8 cellular contexts compared by ENCODE assay signal in the genomic region with DNA sequence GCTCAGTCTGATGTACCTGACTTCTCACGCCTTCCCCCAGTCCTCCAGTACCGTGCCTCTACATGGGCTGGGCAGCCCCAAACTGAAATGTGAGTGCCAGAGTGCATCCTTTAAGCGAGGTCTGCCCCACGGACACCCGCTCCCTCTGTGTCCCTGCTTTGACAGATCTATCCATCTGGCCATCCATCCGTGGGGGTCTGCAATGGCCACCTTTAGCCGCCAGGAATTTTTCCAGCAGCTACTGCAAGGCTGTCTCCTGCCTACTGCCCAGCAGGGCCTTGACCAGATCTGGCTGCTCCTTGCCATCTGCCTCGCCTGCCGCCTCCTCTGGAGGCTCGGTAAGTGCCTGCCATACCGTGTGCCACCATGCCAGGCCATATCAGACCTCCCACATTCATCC. TPM values are rescaled to one million over a fixed set of nuclear protein-coding genes. Genes with fewer than 3 reads are reported as not detected.
DNase-seq lines count a peak whose midpoint lies in the region; ATAC-seq, FAIRE-seq and TF ChIP-seq lines count a peak whose summit lies in the region.

No MANE protein-coding gene starts in this region.

- TF ChIP-seq EP300 in HepG2 (IDR thresholded peaks at IDR 0.05; ENCODE audit: low read depth in 2 of 2, low read length in 2 of 2) = no peak
- TF ChIP-seq EP300 in HepG2 (CRISPR knock-in tag; IDR thresholded peaks at IDR 0.05; ENCODE audit: borderline replicate concordance) = no peak

- ATAC-seq in HepG2 (no peak), GM21381 (IDR thresholded peaks at IDR 0.05; ENCODE audit: unreplicated experiment) (no peak)

- peak overlapping the region; percentile 92 for H3K4me2 ChIP-seq in astrocyte (ENCODE audit: low read length)
- peak overlapping the region; percentile 70 for H3K4me2 ChIP-seq in HepG2 (ENCODE audit: low read depth, low read length)

- H3K4me1 ChIP-seq in astrocyte (ENCODE audit: insufficient read depth, low read length) (peaks cover 10% of the 10 kb centered on the region), HepG2 (ENCODE audit: insufficient read depth, low read length) (peaks cover 10% of the 10 kb centered on the region), thymus (ENCODE audit: control insufficient read depth, insufficient read depth, low read length) (peaks cover 5% of the 10 kb centered on the region)

- intact Hi-C loops in HepG2 (cut with micrococcal nuclease; ENCODE audit: unreplicated experiment) = loop anchor here (5.0 kb wide), 1 partner anchor 37 kb away; a partner anchor contains a TSS

- no peak overlapping the region for H3K27ac ChIP-seq in astrocyte (ENCODE audit: low read depth, low read length)
- H3K27ac ChIP-seq in HepG2 (ENCODE audit: extremely low read length, insufficient read depth, low read length) = no peak overlapping the region
- H3K27ac ChIP-seq in thymus (ENCODE audit: low read depth) = no peak overlapping the region

- H2AFZ ChIP-seq in astrocyte (ENCODE audit: low read depth, low read length) (peak overlapping the region; percentile 47), HepG2 (ENCODE audit: low read length) (no peak overlapping the region)

- DNase-seq in activated CD4-positive, alpha-beta T cell treated with anti-CD3 and anti-CD28 coated beads, Interleukin-2, amount 10 ng/mL, durations not matched to agents 7 days and 5 days = no peak
- DNase-seq in activated CD4-positive, alpha-beta T cell treated with anti-CD3 and anti-CD28 coated beads, Interleukin-2, amount 50 U/mL, for 1 hour = no peak
- DNase-seq in astrocyte (ENCODE audit: low read depth) (no peak), HepG2 (ENCODE audit: low spot score) (no peak), ecto neural progenitor cell (ENCODE audit: low spot score) (no peak)
- no peak for DNase-seq in effector CD8-positive, alpha-beta T cell (lab: John Stamatoyannopoulos, UW)

- CTCF ChIA-PET in activated CD4-positive, alpha-beta T cell treated with anti-CD3 and anti-CD28 coated beads, Interleukin-2, amount 10 ng/mL, durations not matched to agents 7 days and 5 days (lab: Charles Lee) = interaction anchor here (0.6 kb wide), 1 partner anchor 72 kb away, joined by 3 read pairs; no protein-coding TSS in a partner anchor
- CTCF ChIA-PET in HepG2 (lab: Yijun Ruan, JAX; ENCODE audit: low intra/inter-chr PET ratio, low total read pairs) = no interaction called here

- no peaks in the 10 kb centered on the region for H3K27me3 Mint-ChIP-seq in activated CD4-positive, alpha-beta T cell treated with anti-CD3 and anti-CD28 coated beads, Interleukin-2, amount 10 ng/mL, durations not matched to agents 7 days and 5 days
- no peaks in the 10 kb centered on the region for H3K27me3 Mint-ChIP-seq in astrocyte (ENCODE audit: low read depth, unreplicated experiment)

- peak overlapping the region; percentile 89 for H3K27ac Mint-ChIP-seq in activated CD4-positive, alpha-beta T cell treated with anti-CD3 and anti-CD28 coated beads, Interleukin-2, amount 10 ng/mL, durations not matched to agents 7 days and 5 days
- H3K27ac Mint-ChIP-seq in astrocyte (ENCODE audit: unreplicated experiment) = peak overlapping the region; percentile 69

- peaks cover 6% of the 10 kb centered on the region for H3K36me3 Mint-ChIP-seq in activated CD4-positive, alpha-beta T cell treated with anti-CD3 and anti-CD28 coated beads, Interleukin-2, amount 10 ng/mL, durations not matched to agents 7 days and 5 days (ENCODE audit: low read depth)
- peaks cover 4% of the 10 kb centered on the region for H3K36me3 Mint-ChIP-seq in astrocyte (ENCODE audit: low read depth, unreplicated experiment)

- FAIRE-seq in astrocyte (lab: Jason Lieb, UNC) (no peak), HepG2 (lab: Jason Lieb, UNC) (no peak)

- POLR2A ChIA-PET in activated CD4-positive, alpha-beta T cell treated with anti-CD3 and anti-CD28 coated beads, Interleukin-2, amount 10 ng/mL, durations not matched to agents 7 days and 5 days (lab: Charles Lee) = no interaction called here
- POLR2A ChIA-PET in HepG2 (lab: Yijun Ruan, JAX) = no interaction called here

- peak overlapping the region; percentile 88 for H3K9ac ChIP-seq in astrocyte (ENCODE audit: low read length)
- H3K9ac ChIP-seq in HepG2 (ENCODE audit: insufficient read depth, low read depth, low read length) = 0 out of 2 replicates have a peak overlapping the region, but pooled peaks have one; percentile 56

- H3K9me3 ChIP-seq in astrocyte (ENCODE audit: insufficient read depth, low read depth, low read length) (no peaks in the 10 kb centered on the region), HepG2 (ENCODE audit: low read length) (no peaks in the 10 kb centered on the region), thymus (ENCODE audit: control insufficient read depth) (no peaks in the 10 kb centered on the region)

- no peak for TF ChIP-seq POLR2A in HepG2 (IDR thresholded peaks at IDR 0.05; ENCODE audit: insufficient read depth in 1 of 2, low read depth in 2 of 2, low read length in 2 of 2)

- TF ChIP-seq RAD21 in HepG2 (CRISPR knock-in tag; IDR thresholded peaks at IDR 0.05) = no peak

- H3K4me3 Mint-ChIP-seq in activated CD4-positive, alpha-beta T cell treated with anti-CD3 and anti-CD28 coated beads, Interleukin-2, amount 10 ng/mL, durations not matched to agents 7 days and 5 days = peak overlapping the region; percentile 84
- H3K4me3 Mint-ChIP-seq in astrocyte (ENCODE audit: unreplicated experiment) = peak overlapping the region; percentile 92

- peaks cover 33% of the 10 kb centered on the region for H3K4me1 Mint-ChIP-seq in activated CD4-positive, alpha-beta T cell treated with anti-CD3 and anti-CD28 coated beads, Interleukin-2, amount 10 ng/mL, durations not matched to agents 7 days and 5 days
- H3K4me1 Mint-ChIP-seq in astrocyte (ENCODE audit: low read depth, unreplicated experiment) = peaks cover 4% of the 10 kb centered on the region

- H3K4me3 ChIP-seq in astrocyte (ENCODE audit: insufficient read depth, low read depth, low read length) (peak overlapping the region; percentile 69), HepG2 (replicated peaks in 1 of 3; ENCODE audit: insufficient read depth in 1 of 3, low read depth in 2 of 3, low read length in 3 of 3) (peak overlapping the region in 2 of 3 experiments; percentile 73 to 77; a peak in 4 of 6 replicates), thymus (ENCODE audit: low read length) (peak overlapping the region; percentile 70)

- peaks cover 3% of the 10 kb centered on the region for H3K36me3 ChIP-seq in astrocyte (ENCODE audit: insufficient read depth, low read length)
- H3K36me3 ChIP-seq in HepG2 (replicated peaks in 1 of 2; ENCODE audit: control insufficient read depth in 1 of 2, insufficient read depth in 2 of 2, low read length in 2 of 2) = no peaks in the 10 kb centered on the region
- peaks cover 3% of the 10 kb centered on the region for H3K36me3 ChIP-seq in thymus (ENCODE audit: control insufficient read depth, insufficient read depth)

- in situ Hi-C loops in HepG2 (cut with HindIII; ENCODE audit: extremely low pct_ligation_motif_present, low pct_unique_long_range_greater_than_20kb) = no loop called here

- BruUV-seq in HepG2 (replicated peaks; lab: Mats Ljungman, UMichigan) = no TSS peak

- no peaks in the 10 kb centered on the region for H3K27me3 ChIP-seq in astrocyte (ENCODE audit: insufficient read depth, low read length)
- no peaks in the 10 kb centered on the region for H3K27me3 ChIP-seq in HepG2 (ENCODE audit: control insufficient read depth in 1 of 2, insufficient read depth in 2 of 2, low read length in 2 of 2)
- no peaks in the 10 kb centered on the region for H3K27me3 ChIP-seq in thymus (ENCODE audit: control insufficient read depth, insufficient read depth)

- WGBS in HepG2 (ENCODE audit: low lambda C conversion rate) = 86% methylated on average over 8 of the region's 11 CpGs
- 94% methylated on average over 11 of the region's 11 CpGs for WGBS in thymus

- H3K79me2 ChIP-seq in astrocyte (ENCODE audit: insufficient read depth, low read length) (peaks cover 14% of the 10 kb centered on the region), HepG2 (ENCODE audit: insufficient read depth, low read length) (no peaks in the 10 kb centered on the region)

- no peaks in the 10 kb centered on the region for H3K9me3 Mint-ChIP-seq in activated CD4-positive, alpha-beta T cell treated with anti-CD3 and anti-CD28 coated beads, Interleukin-2, amount 10 ng/mL, durations not matched to agents 7 days and 5 days
- no peaks in the 10 kb centered on the region for H3K9me3 Mint-ChIP-seq in astrocyte (ENCODE audit: unreplicated experiment)

- no peaks in the 10 kb centered on the region for H4K20me1 ChIP-seq in astrocyte (ENCODE audit: insufficient read depth, low read length)
- H4K20me1 ChIP-seq in HepG2 (ENCODE audit: insufficient read depth, low read length) = no peaks in the 10 kb centered on the region

- TF ChIP-seq CTCF in astrocyte (IDR thresholded peaks at IDR 0.05; ENCODE audit: insufficient read depth, low read depth, low read length) = no peak
- no peak for TF ChIP-seq CTCF in HepG2 (CRISPR knock-in tag; IDR thresholded peaks at IDR 0.05)

RNA-seq across cellular contexts. Expression of a gene that starts 0.8 kb away (rescaled TPM):
- total RNA-seq in activated CD4-positive, alpha-beta T cell treated with anti-CD3 and anti-CD28 coated beads, Interleukin-2, amount 10 ng/mL, durations not matched to agents 7 days and 5 days = 10 to 100 TPM; 12.5 to 13.3 TPM
- total RNA-seq in astrocyte (30.3 and 30.5 TPM in 2 replicates), HepG2 (2016; rRNA removed; fragmentation: Illumina TruSeq; extraction: Trizol) (2.6 and 3.9 TPM in 2 replicates)
- total RNA-seq in HepG2 (2016; cell fraction: cytosol; rRNA removed; fragmentation: Illumina TruSeq; extraction: Trizol; ENCODE audit: low read depth) = 2.7 and 3.7 TPM in 2 replicates
- total RNA-seq in HepG2 (2016; cell fraction: insoluble cytoplasmic fraction; rRNA removed; fragmentation: Illumina TruSeq; extraction: Trizol) = 1.7 and 3.0 TPM in 2 replicates
- 4.4 and 5.2 TPM in 2 replicates for total RNA-seq in HepG2 (2016; cell fraction: membrane; rRNA removed; fragmentation: Illumina TruSeq; extraction: Trizol)
- total RNA-seq in HepG2 (2016; cell fraction: nucleus; rRNA removed; fragmentation: Illumina TruSeq; extraction: Trizol) = 1.9 and 2.5 TPM in 2 replicates
- polyA plus RNA-seq in HepG2 (2011; rRNA removed) (5.8 and 6.0 TPM in 2 replicates), thymus (6.1 TPM)
- 4.1 and 6.5 TPM in 2 replicates for polyA plus RNA-seq in HepG2 (2011; cell fraction: cytosol; rRNA removed)
- polyA plus RNA-seq in HepG2 (2011; cell fraction: nucleus; rRNA removed) = 19.8 and 20.1 TPM in 2 replicates
- polyA plus RNA-seq in HepG2 (2012) = 2.3 and 3.6 TPM in 2 replicates
- polyA plus RNA-seq in HepG2 (2016; cell fraction: cytosol; fragmentation: Illumina TruSeq; extraction: Trizol; ENCODE audit: low read depth) = 3.8 and 3.9 TPM in 2 replicates
- polyA plus RNA-seq in HepG2 (2016; cell fraction: insoluble cytoplasmic fraction; fragmentation: Illumina TruSeq; extraction: Trizol; ENCODE audit: low read depth) = 2.5 and 3.3 TPM in 2 replicates
- polyA plus RNA-seq in HepG2 (2016; cell fraction: membrane; fragmentation: Illumina TruSeq; extraction: Trizol; ENCODE audit: low read depth) = 4.6 and 5.1 TPM in 2 replicates
- 5.0 and 5.7 TPM in 2 replicates for polyA plus RNA-seq in HepG2 (2016; cell fraction: nucleus; fragmentation: Illumina TruSeq; extraction: Trizol; ENCODE audit: insufficient read depth, low read depth)
- polyA minus RNA-seq in HepG2 (2011; rRNA and poly(A)+ RNA removed; ENCODE audit: low replicate concordance) = 16.7 and 23.7 TPM in 2 replicates
- polyA minus RNA-seq in HepG2 (2011; cell fraction: cytosol; rRNA and poly(A)+ RNA removed) = 1.7 and 2.0 TPM in 2 replicates
- 4.2 and 5.1 TPM in 2 replicates for polyA minus RNA-seq in HepG2 (2011; cell fraction: nucleus; rRNA and poly(A)+ RNA removed)

RNA-seq across cellular contexts. Expression of a gene that starts 12.0 kb away (rescaled TPM):
- 100 to 1,000 TPM; 246 to 251 TPM for total RNA-seq in activated CD4-positive, alpha-beta T cell treated with anti-CD3 and anti-CD28 coated beads, Interleukin-2, amount 10 ng/mL, durations not matched to agents 7 days and 5 days
- total RNA-seq in astrocyte (50.0 and 66.0 TPM in 2 replicates), HepG2 (2016; rRNA removed; fragmentation: Illumina TruSeq; extraction: Trizol) (162 and 260 TPM in 2 replicates)
- 147 and 171 TPM in 2 replicates for total RNA-seq in HepG2 (2016; cell fraction: cytosol; rRNA removed; fragmentation: Illumina TruSeq; extraction: Trizol; ENCODE audit: low read depth)
- total RNA-seq in HepG2 (2016; cell fraction: insoluble cytoplasmic fraction; rRNA removed; fragmentation: Illumina TruSeq; extraction: Trizol) = 146 and 274 TPM in 2 replicates
- 149 and 167 TPM in 2 replicates for total RNA-seq in HepG2 (2016; cell fraction: membrane; rRNA removed; fragmentation: Illumina TruSeq; extraction: Trizol)
- total RNA-seq in HepG2 (2016; cell fraction: nucleus; rRNA removed; fragmentation: Illumina TruSeq; extraction: Trizol) = 182 and 206 TPM in 2 replicates
- polyA plus RNA-seq in HepG2 (2011; rRNA removed) (106 and 162 TPM in 2 replicates), thymus (39.9 TPM)
- 168 and 176 TPM in 2 replicates for polyA plus RNA-seq in HepG2 (2011; cell fraction: cytosol; rRNA removed)
- 94.7 and 111 TPM in 2 replicates for polyA plus RNA-seq in HepG2 (2011; cell fraction: nucleus; rRNA removed)
- 122 and 141 TPM in 2 replicates for polyA plus RNA-seq in HepG2 (2012)
- polyA plus RNA-seq in HepG2 (2016; cell fraction: cytosol; fragmentation: Illumina TruSeq; extraction: Trizol; ENCODE audit: low read depth) = 138 and 157 TPM in 2 replicates
- 129 and 142 TPM in 2 replicates for polyA plus RNA-seq in HepG2 (2016; cell fraction: insoluble cytoplasmic fraction; fragmentation: Illumina TruSeq; extraction: Trizol; ENCODE audit: low read depth)
- polyA plus RNA-seq in HepG2 (2016; cell fraction: membrane; fragmentation: Illumina TruSeq; extraction: Trizol; ENCODE audit: low read depth) = 117 and 128 TPM in 2 replicates
- 318 and 347 TPM in 2 replicates for polyA plus RNA-seq in HepG2 (2016; cell fraction: nucleus; fragmentation: Illumina TruSeq; extraction: Trizol; ENCODE audit: insufficient read depth, low read depth)
- 268 and 948 TPM in 2 replicates for polyA minus RNA-seq in HepG2 (2011; rRNA and poly(A)+ RNA removed; ENCODE audit: low replicate concordance)
- polyA minus RNA-seq in HepG2 (2011; cell fraction: cytosol; rRNA and poly(A)+ RNA removed) = 59.2 and 70.4 TPM in 2 replicates
- polyA minus RNA-seq in HepG2 (2011; cell fraction: nucleus; rRNA and poly(A)+ RNA removed) = 25.6 and 30.3 TPM in 2 replicates

RNA-seq across cellular contexts. Expression of a gene that starts 29.9 kb away (rescaled TPM):
- 10 to 100 TPM; 19.5 to 20.4 TPM for total RNA-seq in activated CD4-positive, alpha-beta T cell treated with anti-CD3 and anti-CD28 coated beads, Interleukin-2, amount 10 ng/mL, durations not matched to agents 7 days and 5 days
- total RNA-seq in astrocyte (13.1 and 13.6 TPM in 2 replicates), HepG2 (2016; rRNA removed; fragmentation: Illumina TruSeq; extraction: Trizol) (3.2 and 3.5 TPM in 2 replicates)
- 1.0 and 1.1 TPM in 2 replicates for total RNA-seq in HepG2 (2016; cell fraction: cytosol; rRNA removed; fragmentation: Illumina TruSeq; extraction: Trizol; ENCODE audit: low read depth)
- 3.4 and 3.6 TPM in 2 replicates for total RNA-seq in HepG2 (2016; cell fraction: insoluble cytoplasmic fraction; rRNA removed; fragmentation: Illumina TruSeq; extraction: Trizol)
- total RNA-seq in HepG2 (2016; cell fraction: membrane; rRNA removed; fragmentation: Illumina TruSeq; extraction: Trizol) = 5.5 and 6.0 TPM in 2 replicates
- total RNA-seq in HepG2 (2016; cell fraction: nucleus; rRNA removed; fragmentation: Illumina TruSeq; extraction: Trizol) = 2.8 and 3.4 TPM in 2 replicates
- polyA plus RNA-seq in HepG2 (2011; rRNA removed) (4.7 and 6.0 TPM in 2 replicates), thymus (8.7 TPM)
- polyA plus RNA-seq in HepG2 (2011; cell fraction: cytosol; rRNA removed) = 4.6 TPM in 2 replicates
- polyA plus RNA-seq in HepG2 (2011; cell fraction: nucleus; rRNA removed) = 16.8 and 21.5 TPM in 2 replicates
- polyA plus RNA-seq in HepG2 (2012) = 4.8 and 7.9 TPM in 2 replicates
- 2.1 and 2.3 TPM in 2 replicates for polyA plus RNA-seq in HepG2 (2016; cell fraction: cytosol; fragmentation: Illumina TruSeq; extraction: Trizol; ENCODE audit: low read depth)
- 4.0 and 6.3 TPM in 2 replicates for polyA plus RNA-seq in HepG2 (2016; cell fraction: insoluble cytoplasmic fraction; fragmentation: Illumina TruSeq; extraction: Trizol; ENCODE audit: low read depth)
- polyA plus RNA-seq in HepG2 (2016; cell fraction: membrane; fragmentation: Illumina TruSeq; extraction: Trizol; ENCODE audit: low read depth) = 4.8 and 5.4 TPM in 2 replicates
- polyA plus RNA-seq in HepG2 (2016; cell fraction: nucleus; fragmentation: Illumina TruSeq; extraction: Trizol; ENCODE audit: insufficient read depth, low read depth) = 11.5 and 15.0 TPM in 2 replicates
- 10.9 and 19.7 TPM in 2 replicates for polyA minus RNA-seq in HepG2 (2011; rRNA and poly(A)+ RNA removed; ENCODE audit: low replicate concordance)
- polyA minus RNA-seq in HepG2 (2011; cell fraction: cytosol; rRNA and poly(A)+ RNA removed) = 5.1 and 5.5 TPM in 2 replicates
- 7.9 and 9.4 TPM in 2 replicates for polyA minus RNA-seq in HepG2 (2011; cell fraction: nucleus; rRNA and poly(A)+ RNA removed)

RNA-seq across cellular contexts. Expression of a gene that starts 33.6 kb away (rescaled TPM):
- 10 to 100 TPM; 59.5 to 60.2 TPM for total RNA-seq in activated CD4-positive, alpha-beta T cell treated with anti-CD3 and anti-CD28 coated beads, Interleukin-2, amount 10 ng/mL, durations not matched to agents 7 days and 5 days
- total RNA-seq in astrocyte (64.4 and 73.5 TPM in 2 replicates), HepG2 (2016; rRNA removed; fragmentation: Illumina TruSeq; extraction: Trizol) (37.9 and 40.1 TPM in 2 replicates)
- 14.5 and 21.0 TPM in 2 replicates for total RNA-seq in HepG2 (2016; cell fraction: cytosol; rRNA removed; fragmentation: Illumina TruSeq; extraction: Trizol; ENCODE audit: low read depth)
- total RNA-seq in HepG2 (2016; cell fraction: insoluble cytoplasmic fraction; rRNA removed; fragmentation: Illumina TruSeq; extraction: Trizol) = 38.2 and 38.5 TPM in 2 replicates
- 28.7 and 33.6 TPM in 2 replicates for total RNA-seq in HepG2 (2016; cell fraction: membrane; rRNA removed; fragmentation: Illumina TruSeq; extraction: Trizol)
- total RNA-seq in HepG2 (2016; cell fraction: nucleus; rRNA removed; fragmentation: Illumina TruSeq; extraction: Trizol) = 21.1 and 25.4 TPM in 2 replicates
- polyA plus RNA-seq in HepG2 (2011; rRNA removed) (29.2 and 30.3 TPM in 2 replicates), thymus (54.3 TPM)
- polyA plus RNA-seq in HepG2 (2011; cell fraction: cytosol; rRNA removed) = 21.3 and 28.2 TPM in 2 replicates
- 49.1 and 64.2 TPM in 2 replicates for polyA plus RNA-seq in HepG2 (2011; cell fraction: nucleus; rRNA removed)
- 19.2 and 29.3 TPM in 2 replicates for polyA plus RNA-seq in HepG2 (2012)
- polyA plus RNA-seq in HepG2 (2016; cell fraction: cytosol; fragmentation: Illumina TruSeq; extraction: Trizol; ENCODE audit: low read depth) = 16.8 and 24.9 TPM in 2 replicates
- 45.2 and 50.6 TPM in 2 replicates for polyA plus RNA-seq in HepG2 (2016; cell fraction: insoluble cytoplasmic fraction; fragmentation: Illumina TruSeq; extraction: Trizol; ENCODE audit: low read depth)
- 26.8 and 36.1 TPM in 2 replicates for polyA plus RNA-seq in HepG2 (2016; cell fraction: membrane; fragmentation: Illumina TruSeq; extraction: Trizol; ENCODE audit: low read depth)
- polyA plus RNA-seq in HepG2 (2016; cell fraction: nucleus; fragmentation: Illumina TruSeq; extraction: Trizol; ENCODE audit: insufficient read depth, low read depth) = 56.7 and 58.6 TPM in 2 replicates
- 31.0 and 108 TPM in 2 replicates for polyA minus RNA-seq in HepG2 (2011; rRNA and poly(A)+ RNA removed; ENCODE audit: low replicate concordance)
- 9.3 and 14.7 TPM in 2 replicates for polyA minus RNA-seq in HepG2 (2011; cell fraction: cytosol; rRNA and poly(A)+ RNA removed)
- 14.7 and 15.6 TPM in 2 replicates for polyA minus RNA-seq in HepG2 (2011; cell fraction: nucleus; rRNA and poly(A)+ RNA removed)

RNA-seq across cellular contexts. Expression of a gene that starts 39.6 kb away (rescaled TPM):
- 10 to 100 TPM; 78.3 to 78.9 TPM for total RNA-seq in activated CD4-positive, alpha-beta T cell treated with anti-CD3 and anti-CD28 coated beads, Interleukin-2, amount 10 ng/mL, durations not matched to agents 7 days and 5 days
- total RNA-seq in astrocyte (36.0 and 51.6 TPM in 2 replicates), HepG2 (2016; rRNA removed; fragmentation: Illumina TruSeq; extraction: Trizol) (22.3 and 46.1 TPM in 2 replicates)
- total RNA-seq in HepG2 (2016; cell fraction: cytosol; rRNA removed; fragmentation: Illumina TruSeq; extraction: Trizol; ENCODE audit: low read depth) = 13.5 and 14.5 TPM in 2 replicates
- total RNA-seq in HepG2 (2016; cell fraction: insoluble cytoplasmic fraction; rRNA removed; fragmentation: Illumina TruSeq; extraction: Trizol) = 20.3 and 48.1 TPM in 2 replicates
- 23.8 and 29.3 TPM in 2 replicates for total RNA-seq in HepG2 (2016; cell fraction: membrane; rRNA removed; fragmentation: Illumina TruSeq; extraction: Trizol)
- total RNA-seq in HepG2 (2016; cell fraction: nucleus; rRNA removed; fragmentation: Illumina TruSeq; extraction: Trizol) = 40.9 and 48.7 TPM in 2 replicates
- polyA plus RNA-seq in HepG2 (2011; rRNA removed) (73.4 and 90.9 TPM in 2 replicates), thymus (19.6 TPM)
- 75.4 and 104 TPM in 2 replicates for polyA plus RNA-seq in HepG2 (2011; cell fraction: cytosol; rRNA removed)
- 312 and 314 TPM in 2 replicates for polyA plus RNA-seq in HepG2 (2011; cell fraction: nucleus; rRNA removed)
- 32.8 and 75.3 TPM in 2 replicates for polyA plus RNA-seq in HepG2 (2012)
- polyA plus RNA-seq in HepG2 (2016; cell fraction: cytosol; fragmentation: Illumina TruSeq; extraction: Trizol; ENCODE audit: low read depth) = 16.0 and 18.8 TPM in 2 replicates
- 22.1 and 26.8 TPM in 2 replicates for polyA plus RNA-seq in HepG2 (2016; cell fraction: insoluble cytoplasmic fraction; fragmentation: Illumina TruSeq; extraction: Trizol; ENCODE audit: low read depth)
- polyA plus RNA-seq in HepG2 (2016; cell fraction: membrane; fragmentation: Illumina TruSeq; extraction: Trizol; ENCODE audit: low read depth) = 22.3 and 26.2 TPM in 2 replicates
- polyA plus RNA-seq in HepG2 (2016; cell fraction: nucleus; fragmentation: Illumina TruSeq; extraction: Trizol; ENCODE audit: insufficient read depth, low read depth) = 112 and 114 TPM in 2 replicates
- polyA minus RNA-seq in HepG2 (2011; rRNA and poly(A)+ RNA removed; ENCODE audit: low replicate concordance) = 224 and 1,094 TPM in 2 replicates
- 41.8 and 53.3 TPM in 2 replicates for polyA minus RNA-seq in HepG2 (2011; cell fraction: cytosol; rRNA and poly(A)+ RNA removed)
- 19.8 and 22.1 TPM in 2 replicates for polyA minus RNA-seq in HepG2 (2011; cell fraction: nucleus; rRNA and poly(A)+ RNA removed)
